Comparison of ENCODE assay signal across 8 cellular contexts in genomic region chr2:73085691-73086090, GRCh38. TPM values are rescaled to one million over a fixed set of nuclear protein-coding genes. Genes with fewer than 3 reads are reported as not detected.
DNase-seq lines count a peak whose midpoint lies in the region; ATAC-seq and TF ChIP-seq lines count a peak whose summit lies in the region.

No MANE protein-coding gene starts in this region.

- H3K27ac ChIP-seq in GM23338 (ENCODE audit: low read depth), result no peak overlapping the region

- H3K36me3 ChIP-seq in GM23338 (ENCODE audit: insufficient read depth), result no peaks in the 10 kb centered on the region

- H3K79me2 ChIP-seq in GM23338 (replicated peaks; ENCODE audit: insufficient read depth), result 0 out of 2 replicates have a peak, but pooled peaks cover 3% of the 10 kb centered on the region

- H3K27ac Mint-ChIP-seq in GM23338, result no peak overlapping the region

- H3K4me1 Mint-ChIP-seq in GM23338, result peaks cover 15% of the 10 kb centered on the region

- no peak overlapping the region for H2AFZ ChIP-seq in GM23338

- no peak overlapping the region for H3K4me3 ChIP-seq in GM23338

- peaks cover 9% of the 10 kb centered on the region for H3K27me3 Mint-ChIP-seq in GM23338 (ENCODE audit: insufficient read depth, low read depth, poor library complexity)

- no peak overlapping the region for H3K4me2 ChIP-seq in GM23338

- in situ Hi-C loops in G401 (cut with HindIII; ENCODE audit: low sequenced_read_pairs), result no loop called here

- H3K9me3 Mint-ChIP-seq in GM23338, result no peaks in the 10 kb centered on the region

- no peak overlapping the region for H3K4me3 Mint-ChIP-seq in GM23338

- peak; percentile 93 to 96 for TF ChIP-seq CTCF in GM23338 (conservative IDR thresholded peaks at IDR 0.05; ENCODE audit: low read depth in 2 of 2)

- no peaks in the 10 kb centered on the region for H3F3A ChIP-seq in GM23338 (replicated peaks; ENCODE audit: low read depth)

- no peaks in the 10 kb centered on the region; the same call in 2 of the 3 replicates for H3K36me3 Mint-ChIP-seq in GM23338 (ENCODE audit: low read depth)

- intact Hi-C loops in head of caudate nucleus (cut with DNase I), result loop anchor here (5.0 to 10.0 kb wide), 2 partner anchors 77 to 191 kb away; no protein-coding TSS in a partner anchor
- intact Hi-C loops in posterior vena cava (cut with DNase I), result loop anchor here in 1 of 2 donors (2.0 kb wide), 1 partner anchor 71 kb away; no protein-coding TSS in a partner anchor

- ATAC-seq in GM23338 (peak; percentile 85), SK-N-SH treated with all-trans-retinoic acid at 6 μM for 48 hours (peak; percentile 84)

- H4K20me1 ChIP-seq in GM23338 (replicated peaks; ENCODE audit: insufficient read depth), result peaks cover 3% of the 10 kb centered on the region

- peaks cover 11% of the 10 kb centered on the region for H3K4me1 ChIP-seq in GM23338 (ENCODE audit: insufficient read depth)

- no peaks in the 10 kb centered on the region for H3K27me3 ChIP-seq in GM23338 (ENCODE audit: insufficient read depth)

- DNase-seq in G401 (ENCODE audit: low spot score) (peak; percentile 81), GM23338 (ENCODE audit: low spot score) (peak; percentile 96), LHCN-M2 (ENCODE audit: low read depth) (peak; percentile 63), head of caudate nucleus (peak; percentile 82 to 96 (median 90)), posterior vena cava (ENCODE audit: low spot score) (peak; percentile 96), ureter (ENCODE audit: low spot score) (peak; percentile 86)
- peak; percentile 85 for DNase-seq in activated naive CD4-positive, alpha-beta T cell treated with Interleukin-2 at 50 U/mL for 16 hours

- no peaks in the 10 kb centered on the region for H3K9me2 ChIP-seq in GM23338 (ENCODE audit: insufficient read depth)

TF ChIP-seq in GM23338, 12 proteins besides CTCF, POLR2A, EP300 and RAD21 (continues in another document):
- TF ChIP-seq EZH2phosphoT487 (IDR thresholded peaks at IDR 0.05; ENCODE audit: unreplicated experiment) (no peak), EZH2 (IDR thresholded peaks at IDR 0.05; ENCODE audit: low read depth, unreplicated experiment) (no peak), JUNB (IDR thresholded peaks at IDR 0.05; ENCODE audit: unreplicated experiment) (no peak), ZNF114 (CRISPR knock-in tag; IDR thresholded peaks at IDR 0.05) (no peak), ZNF331 (CRISPR knock-in tag; IDR thresholded peaks at IDR 0.05; ENCODE audit: low read depth) (no peak), POLR2AphosphoS5 (IDR thresholded peaks at IDR 0.05; ENCODE audit: low read depth) (no peak)

TF ChIP-seq in SK-N-SH treated with all-trans-retinoic acid at 6 μM for 48 hours, 23 proteins besides CTCF, POLR2A, EP300 and RAD21:
- TF ChIP-seq TSHZ2 (CRISPR knock-in tag; IDR thresholded peaks at IDR 0.05) (no peak), SNAI2 (CRISPR knock-in tag; IDR thresholded peaks at IDR 0.05) (no peak), ZFP30 (CRISPR knock-in tag; IDR thresholded peaks at IDR 0.05) (no peak), TOX (CRISPR knock-in tag; IDR thresholded peaks at IDR 0.05; ENCODE audit: borderline replicate concordance) (no peak), POU6F1 (CRISPR knock-in tag; IDR thresholded peaks at IDR 0.05; ENCODE audit: borderline replicate concordance, low read depth) (no peak), GLIS3 (CRISPR knock-in tag; IDR thresholded peaks at IDR 0.05) (no peak), ZNF70 (CRISPR knock-in tag; IDR thresholded peaks at IDR 0.05) (no peak), ARNTL (CRISPR knock-in tag; IDR thresholded peaks at IDR 0.05; ENCODE audit: borderline replicate concordance, low read depth) (no peak), PPARA (CRISPR knock-in tag; IDR thresholded peaks at IDR 0.05; ENCODE audit: borderline replicate concordance) (no peak)

RNA-seq across cellular contexts. Expression of gene SFXN5, which starts 14.2 kb away (rescaled TPM):
- 11.4 and 24.6 TPM in 2 replicates for total RNA-seq in G401 (2014; rRNA removed; shearing (Covaris generic))
- 25.8 and 26.3 TPM in 2 replicates for total RNA-seq in GM23338 (2014; rRNA removed; shearing (Covaris generic))
- 23.6 and 25.4 TPM in 2 replicates for polyA plus RNA-seq in GM23338 (2016; fragmentation: Nextera tagmentation; extraction: Ambion mirVana)
- 12.9 and 13.0 TPM in 2 replicates for total RNA-seq in LHCN-M2 (2014; rRNA removed)
- polyA plus RNA-seq in LHCN-M2 (2012), result 5.7 TPM
- 10 to 100 TPM; 10.3 to 10.9 TPM for total RNA-seq in posterior vena cava
- 28.6 TPM for total RNA-seq in ureter

RNA-seq across cellular contexts. Expression of gene RAB11FIP5, which starts 27.1 kb away (rescaled TPM):
- total RNA-seq in G401 (2014; rRNA removed; shearing (Covaris generic)), result 18.1 and 19.0 TPM in 2 replicates
- 15.7 and 16.6 TPM in 2 replicates for total RNA-seq in GM23338 (2014; rRNA removed; shearing (Covaris generic))
- 4.3 and 4.4 TPM in 2 replicates for polyA plus RNA-seq in GM23338 (2016; fragmentation: Nextera tagmentation; extraction: Ambion mirVana)
- total RNA-seq in LHCN-M2 (2014; rRNA removed) (31.0 and 33.7 TPM in 2 replicates), posterior vena cava (10 to 100 TPM; 29.3 to 39.2 TPM), ureter (26.1 TPM)
- polyA plus RNA-seq in LHCN-M2 (2012), result 51.1 TPM
